In the genomic region with DNA sequence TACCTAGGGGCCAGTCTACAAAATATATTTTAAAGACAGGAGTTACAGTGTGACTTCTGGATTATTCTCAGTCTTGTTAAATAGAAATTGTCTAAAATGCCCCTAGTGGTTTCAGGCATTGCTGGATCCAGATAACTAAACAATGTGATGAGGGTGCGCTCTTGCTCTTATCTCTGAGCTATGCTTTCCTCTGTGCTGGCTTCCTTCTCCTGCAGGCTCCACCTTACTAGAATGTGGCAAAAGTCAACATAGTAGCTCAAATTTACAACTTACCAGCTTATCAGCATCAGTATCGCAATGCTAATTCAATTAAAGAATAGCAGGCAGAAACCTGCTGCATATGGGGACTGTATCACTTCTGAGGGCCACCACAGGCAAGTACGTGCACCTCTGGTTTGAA, we compare ENCODE assay signal across 23 cellular contexts.
DNase-seq lines count a peak whose midpoint lies in the region; ATAC-seq, FAIRE-seq and TF ChIP-seq lines count a peak whose summit lies in the region.
"Had no signal": no experiment of that assay in that cellular context is flagged by ENCODE, and none has a peak within 500 bp of the region (broad histone marks: within the 10 kb centered on the region; RNA-seq: fewer than 3 reads in every experiment).

No MANE protein-coding gene starts in this region.

- H4K91ac ChIP-seq in neuronal stem cell (ENCODE audit: low read depth, low read length, poor library complexity) = no peak overlapping the region

- H3K79me1 ChIP-seq in neuronal stem cell (ENCODE audit: low read depth, low read length) = peaks cover 1% of the 10 kb centered on the region

- H3K4me2 ChIP-seq in hepatocyte (no peak overlapping the region), neuronal stem cell (ENCODE audit: insufficient read depth, low read length, poor library complexity, severe bottlenecking) (no peak overlapping the region)

- no peak overlapping the region for H3K4me3 Mint-ChIP-seq in activated naive CD8-positive, alpha-beta T cell treated with anti-CD3 and anti-CD28 coated beads, Interleukin-2, amount 50 U/mL, for 24 hours
- H3K4me3 Mint-ChIP-seq in activated naive CD8-positive, alpha-beta T cell treated with anti-CD3 and anti-CD28 coated beads for 36 hours = no peak overlapping the region
- H3K4me3 Mint-ChIP-seq: IgD-negative memory B cell had no signal

- WGBS in hepatocyte (ENCODE audit: low lambda C conversion rate, missing lambda C conversion rate) = 79% methylated on average over 3 of the region's 3 CpGs
- no CpG with 5 or more reads among the region's 3 CpGs for WGBS in neuronal stem cell (ENCODE audit: extremely low coverage in 2 of 2, insufficient read length in 2 of 2, insufficient replicate concordance in 1 of 2), 2 donors

- H2AFZ ChIP-seq in hepatocyte (no peak overlapping the region), neuronal stem cell (ENCODE audit: low read length) (no peak overlapping the region)

- no peaks in the 10 kb centered on the region for H3K27me3 Mint-ChIP-seq in activated naive CD8-positive, alpha-beta T cell treated with anti-CD3 and anti-CD28 coated beads, Interleukin-2, amount 50 U/mL, for 24 hours
- H3K27me3 Mint-ChIP-seq in activated naive CD8-positive, alpha-beta T cell treated with anti-CD3 and anti-CD28 coated beads for 36 hours = no peaks in the 10 kb centered on the region
- H3K27me3 Mint-ChIP-seq: IgD-negative memory B cell had no signal

- ATAC-seq in activated naive CD8-positive, alpha-beta T cell treated with anti-CD3 and anti-CD28 coated beads, Interleukin-2, amount 50 U/mL, for 24 hours = no peak
- no peak for ATAC-seq in GM21381 (IDR thresholded peaks at IDR 0.05; ENCODE audit: unreplicated experiment)
- ATAC-seq: Panc1 had no signal

- H3K4me1 ChIP-seq in hepatocyte (ENCODE audit: insufficient read depth) = peaks cover 3% of the 10 kb centered on the region
- H3K4me1 ChIP-seq in neuronal stem cell (ENCODE audit: control insufficient read depth in 2 of 2, insufficient read depth in 1 of 2, low read depth in 1 of 2, low read length in 2 of 2) = peaks cover 7 to 21% of the 10 kb centered on the region in 2 donors

- H3K18ac ChIP-seq in neuronal stem cell (ENCODE audit: low read length) = no peak overlapping the region

- no peak overlapping the region for H2AK5ac ChIP-seq in neuronal stem cell (ENCODE audit: low read depth, low read length)

- FAIRE-seq in frontal cortex (lab: Jason Lieb, UNC) = no peak
- FAIRE-seq: H1 had no signal

- DNase-seq in activated naive CD8-positive, alpha-beta T cell treated with anti-CD3 and anti-CD28 coated beads, Interleukin-2, amount 50 U/mL, for 24 hours = no peak
- DNase-seq in activated naive CD8-positive, alpha-beta T cell treated with anti-CD3 and anti-CD28 coated beads for 36 hours = no peak
- DNase-seq in hepatocyte (ENCODE audit: low spot score) = peak; percentile 21
- DNase-seq in neuronal stem cell (ENCODE audit: low spot score) = no peak
- no peak for DNase-seq in OCI-M2 (lab: John Stamatoyannopoulos, UW; ENCODE audit: unreplicated experiment)
- DNase-seq in frontal cortex (ENCODE audit: low spot score in 2 of 2) = no peak
- DNase-seq: Calu3, DMS79 treated with DMSO at 0.1 percent for 48 hours, GF-D8, HCEC 1CT, NCI-H1048, NCI-H1417 treated with DMSO at 0.1 percent for 48 hours, NCI-H1694 treated with DMSO at 0.1 percent for 48 hours, NCI-H2081, NCI-H2227 treated with DMSO at 0.1 percent for 48 hours, NCI-H510A, NCI-H69, SHP77 had no signal

- H2BK5ac ChIP-seq in neuronal stem cell (ENCODE audit: low read length) = no peak overlapping the region

- peak overlapping the region; percentile 55 for H3K27ac Mint-ChIP-seq in activated naive CD8-positive, alpha-beta T cell treated with anti-CD3 and anti-CD28 coated beads, Interleukin-2, amount 50 U/mL, for 24 hours
- H3K27ac Mint-ChIP-seq in activated naive CD8-positive, alpha-beta T cell treated with anti-CD3 and anti-CD28 coated beads for 36 hours = no peak overlapping the region
- H3K27ac Mint-ChIP-seq: IgD-negative memory B cell had no signal

- no peaks in the 10 kb centered on the region for H3K9me3 ChIP-seq in hepatocyte (ENCODE audit: low read depth)
- peaks cover 0 to 12% of the 10 kb centered on the region in 2 donors for H3K9me3 ChIP-seq in neuronal stem cell (replicated peaks in 1 of 2; ENCODE audit: control insufficient read depth in 2 of 2, insufficient read depth in 1 of 2, low read depth in 1 of 2, low read length in 2 of 2)

- H3K27me3 ChIP-seq in hepatocyte (no peaks in the 10 kb centered on the region), neuronal stem cell (ENCODE audit: control insufficient read depth in 3 of 3, insufficient read depth in 3 of 3, low read depth in 1 of 3, low read length in 3 of 3) (no peaks in the 10 kb centered on the region)

- H3K9me3 Mint-ChIP-seq in activated naive CD8-positive, alpha-beta T cell treated with anti-CD3 and anti-CD28 coated beads, Interleukin-2, amount 50 U/mL, for 24 hours = no peaks in the 10 kb centered on the region
- H3K9me3 Mint-ChIP-seq in activated naive CD8-positive, alpha-beta T cell treated with anti-CD3 and anti-CD28 coated beads for 36 hours = no peaks in the 10 kb centered on the region
- H3K9me3 Mint-ChIP-seq: IgD-negative memory B cell had no signal

- no peak overlapping the region for H2BK12ac ChIP-seq in neuronal stem cell (ENCODE audit: low read length)

- peak overlapping the region; percentile 35 for H3K23ac ChIP-seq in neuronal stem cell (ENCODE audit: low read depth, low read length, poor library complexity)

- peak overlapping the region; percentile 25 for H3K27ac ChIP-seq in hepatocyte
- no peak overlapping the region for H3K27ac ChIP-seq in neuronal stem cell (replicated peaks; ENCODE audit: low read length)
- H3K27ac ChIP-seq: RWPE1 had no signal

- H2BK120ac ChIP-seq in neuronal stem cell (ENCODE audit: low read depth, low read length) = no peak overlapping the region

- no peaks in the 10 kb centered on the region for H4K20me1 ChIP-seq in hepatocyte (ENCODE audit: insufficient read depth, poor library complexity, severe bottlenecking)

- no peak overlapping the region for H3K14ac ChIP-seq in neuronal stem cell (ENCODE audit: low read length)

- H3K36me3 ChIP-seq in hepatocyte (replicated peaks; ENCODE audit: insufficient read depth, low read depth) (no peaks in the 10 kb centered on the region), neuronal stem cell (replicated peaks in 1 of 2; ENCODE audit: control insufficient read depth in 2 of 2, insufficient read depth in 2 of 2, low read length in 2 of 2) (peaks cover 13 to 52% of the 10 kb centered on the region in 2 donors)

- H2BK15ac ChIP-seq in neuronal stem cell (ENCODE audit: low read length) = no peak overlapping the region

- H3K4ac ChIP-seq in neuronal stem cell (ENCODE audit: low read length) = no peak overlapping the region

- H3K36me3 Mint-ChIP-seq in activated naive CD8-positive, alpha-beta T cell treated with anti-CD3 and anti-CD28 coated beads, Interleukin-2, amount 50 U/mL, for 24 hours (ENCODE audit: low read depth) = peaks cover 44% of the 10 kb centered on the region
- peaks cover 38% of the 10 kb centered on the region for H3K36me3 Mint-ChIP-seq in activated naive CD8-positive, alpha-beta T cell treated with anti-CD3 and anti-CD28 coated beads for 36 hours

- no peak overlapping the region for H3K9ac ChIP-seq in neuronal stem cell (ENCODE audit: low read depth, low read length, poor library complexity)

- H3K4me1 Mint-ChIP-seq in activated naive CD8-positive, alpha-beta T cell treated with anti-CD3 and anti-CD28 coated beads, Interleukin-2, amount 50 U/mL, for 24 hours = peaks cover 5% of the 10 kb centered on the region
- H3K4me1 Mint-ChIP-seq in activated naive CD8-positive, alpha-beta T cell treated with anti-CD3 and anti-CD28 coated beads for 36 hours = peaks cover 4% of the 10 kb centered on the region

- no peaks in the 10 kb centered on the region for H3K9me2 ChIP-seq in hepatocyte (replicated peaks; ENCODE audit: insufficient read depth)

- H3K79me2 ChIP-seq in hepatocyte = peaks cover 19% of the 10 kb centered on the region

- no peak for TF ChIP-seq CTCF in hepatocyte (IDR thresholded peaks at IDR 0.05; ENCODE audit: poor library complexity)

- H4K8ac ChIP-seq in neuronal stem cell (ENCODE audit: low read depth, low read length) = no peak overlapping the region

- H3K4me3 ChIP-seq in hepatocyte (no peak overlapping the region), neuronal stem cell (ENCODE audit: low read length in 2 of 2) (no peak overlapping the region)
